Comparison of ENCODE assay signal across 22 cellular contexts in genomic region chr21:15431053-15431452, GRCh38.
"Had no signal": no experiment of that assay in that cellular context is flagged by ENCODE, and none has a peak within 500 bp of the region (broad histone marks: within the 10 kb centered on the region; RNA-seq: fewer than 3 reads in every experiment).

No MANE protein-coding gene starts in this region.

- H3K36me3 ChIP-seq: gastrocnemius medialis, heart right ventricle, left lung, lower lobe of right lung, neutrophil, tibial artery, upper lobe of right lung, vagina had no signal

- H3K27ac Mint-ChIP-seq: stimulated activated effector memory CD8-positive, alpha-beta T cell treated with anti-CD3 and anti-CD28 coated beads, Interleukin-12 subunit alpha, Interleukin-12 subunit beta, amount 100 ng/mL, for 72 hours; stimulated activated naive CD8-positive, alpha-beta T cell treated with anti-CD3 and anti-CD28 coated beads, Interleukin-15, Interleukin-2, amounts not matched to agents 100 ng/mL and 50 ng/mL, for 24 hours had no signal

- H3K27ac ChIP-seq: dorsolateral prefrontal cortex, left lung, lower lobe of right lung, neutrophil, tibial artery, upper lobe of right lung, vagina had no signal

- H3K4me3 Mint-ChIP-seq: naive B cell; nephron progenitor cell; stimulated activated effector memory CD8-positive, alpha-beta T cell treated with anti-CD3 and anti-CD28 coated beads, Interleukin-12 subunit alpha, Interleukin-12 subunit beta, amount 100 ng/mL, for 72 hours; stimulated activated naive CD8-positive, alpha-beta T cell treated with anti-CD3 and anti-CD28 coated beads, Interleukin-15, Interleukin-2, amounts not matched to agents 100 ng/mL and 50 ng/mL, for 24 hours had no signal

- H3K4me1 Mint-ChIP-seq: naive B cell; stimulated activated effector memory CD8-positive, alpha-beta T cell treated with anti-CD3 and anti-CD28 coated beads, Interleukin-12 subunit alpha, Interleukin-12 subunit beta, amount 100 ng/mL, for 72 hours had no signal

- H3K4me3 ChIP-seq: dorsolateral prefrontal cortex, gastrocnemius medialis, heart right ventricle, left lung, lower lobe of right lung, tibial artery, upper lobe of right lung, vagina had no signal

- H3K9me3 Mint-ChIP-seq: stimulated activated effector memory CD8-positive, alpha-beta T cell treated with anti-CD3 and anti-CD28 coated beads, Interleukin-12 subunit alpha, Interleukin-12 subunit beta, amount 100 ng/mL, for 72 hours had no signal

- H3K36me3 Mint-ChIP-seq: stimulated activated effector memory CD8-positive, alpha-beta T cell treated with anti-CD3 and anti-CD28 coated beads, Interleukin-12 subunit alpha, Interleukin-12 subunit beta, amount 100 ng/mL, for 72 hours had no signal

- ATAC-seq: esophagus mucosa; left lung; stimulated activated effector memory CD8-positive, alpha-beta T cell treated with anti-CD3 and anti-CD28 coated beads, Interleukin-12 subunit alpha, Interleukin-12 subunit beta, amount 100 ng/mL, for 72 hours; upper lobe of right lung had no signal

- H3K27me3 ChIP-seq: gastrocnemius medialis, heart right ventricle, left lung, neutrophil, tibial artery, upper lobe of right lung, vagina had no signal

- H3K27me3 Mint-ChIP-seq: stimulated activated naive CD8-positive, alpha-beta T cell treated with anti-CD3 and anti-CD28 coated beads, Interleukin-15, Interleukin-2, amounts not matched to agents 100 ng/mL and 50 ng/mL, for 24 hours had no signal

- DNase-seq: cortex of kidney; dorsolateral prefrontal cortex; effector CD8-positive, alpha-beta T cell; hypothalamus; islet precursor cell; left lung; lower lobe of right lung; mesendoderm; naive B cell; nephron progenitor cell; right cardiac atrium; stimulated activated CD4-positive, alpha-beta T cell treated with anti-CD3 and anti-CD28 coated beads, Interleukin-4, amount 100 ng/mL, for 1 hour; stimulated activated CD8-positive, alpha-beta memory T cell treated with anti-CD3 and anti-CD28 coated beads, Interleukin-4, amount 100 ng/mL, for 48 hours; tibial artery; upper lobe of right lung had no signal

- H3K4me1 ChIP-seq: left lung, lower lobe of right lung, tibial artery, upper lobe of right lung, vagina had no signal

- H3K9me3 ChIP-seq: gastrocnemius medialis, left lung, lower lobe of right lung, neutrophil, tibial artery, upper lobe of right lung, vagina had no signal
